In the genomic region with DNA sequence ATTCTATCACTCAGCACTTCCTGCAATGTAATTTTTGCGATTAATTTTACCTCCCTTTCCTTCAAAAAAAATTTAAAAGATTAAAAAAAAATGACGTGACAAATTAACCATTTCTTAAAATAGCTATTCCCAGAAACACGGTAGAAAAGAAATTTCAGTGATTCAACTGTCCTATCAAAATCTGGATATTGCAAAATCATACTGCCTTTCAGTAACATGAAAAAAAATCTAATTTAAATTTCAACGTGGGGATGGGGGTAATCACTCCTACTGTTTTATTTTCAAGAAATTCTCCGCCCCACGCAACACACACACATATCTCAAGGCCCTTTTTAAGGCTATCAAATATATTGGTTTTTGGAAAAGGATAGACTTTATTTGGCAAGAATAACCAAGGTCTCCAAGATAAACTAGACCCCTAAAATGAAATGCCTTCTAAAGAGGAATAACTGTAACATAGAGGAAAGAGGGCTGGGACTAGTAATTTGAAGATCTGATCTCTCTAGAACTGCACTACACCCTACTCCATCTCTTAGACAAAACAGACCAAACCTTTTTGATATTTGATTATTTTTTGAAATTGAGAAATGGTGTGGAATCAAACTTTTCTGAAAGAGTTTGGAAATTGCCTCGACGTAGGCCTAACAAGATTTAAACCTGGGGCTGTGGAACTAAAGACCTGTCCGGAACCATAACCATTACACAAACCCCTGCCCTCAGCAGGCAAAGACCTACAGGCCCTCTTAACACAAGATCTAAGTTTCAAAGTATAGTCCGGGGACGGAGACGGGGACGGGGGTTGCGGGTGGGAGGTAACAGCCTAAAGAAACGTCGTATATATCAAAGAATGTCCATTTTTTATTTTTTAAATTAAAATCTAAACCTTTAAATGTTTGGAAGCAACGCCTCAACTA, we compare ENCODE assay signal across 8 cellular contexts. TPM values are rescaled to one million over a fixed set of nuclear protein-coding genes. Genes with fewer than 3 reads are reported as not detected.
DNase-seq lines count a peak whose midpoint lies in the region; ATAC-seq and TF ChIP-seq lines count a peak whose summit lies in the region.

No MANE protein-coding gene starts in this region.

- H3K27me3 ChIP-seq in lower lobe of right lung (ENCODE audit: low read depth) = no peaks in the 10 kb centered on the region
- H3K27me3 ChIP-seq in transverse colon = no peaks in the 10 kb centered on the region

- H3K9me3 ChIP-seq in lower lobe of right lung (no peaks in the 10 kb centered on the region), transverse colon (no peaks in the 10 kb centered on the region)

- peak overlapping the region; percentile 87 for H3K4me3 ChIP-seq in NB4 (ENCODE audit: low read depth, low read length)
- H3K4me3 ChIP-seq in lower lobe of right lung = peak overlapping the region; percentile 90
- peak overlapping the region; percentile 76 to 99 (median 94) for H3K4me3 ChIP-seq in transverse colon

- peak; percentile 4 for TF ChIP-seq POLR2A in NB4 (IDR thresholded peaks at IDR 0.05; ENCODE audit: extremely low read depth, insufficient read length)
- TF ChIP-seq POLR2A in transverse colon (IDR thresholded peaks at IDR 0.05) = no peak

- TF ChIP-seq CTCF in NB4 (IDR thresholded peaks at IDR 0.05; ENCODE audit: low read depth, low read length) = no peak
- TF ChIP-seq CTCF in lower lobe of right lung (IDR thresholded peaks at IDR 0.05) = no peak
- TF ChIP-seq CTCF in transverse colon (IDR thresholded peaks at IDR 0.05) = no peak

- intact Hi-C loops in lower lobe of right lung (cut with DNase I) = no loop called here
- intact Hi-C loops in transverse colon (cut with DNase I; ENCODE audit: low total_unique reads) = no loop called here

- H3K27ac ChIP-seq in lower lobe of right lung (peak overlapping the region; percentile 93), transverse colon (peak overlapping the region; percentile 96 to 99 (median 97))

- WGBS in transverse colon (ENCODE audit: low coverage in 1 of 2), 2 donors = 10% methylated on average over 17 of the region's 17 CpGs

- in situ Hi-C loops in transverse colon (cut with MboI; ENCODE audit: low pct_ligation_motif_present in 1 of 4, low pct_unique_long_range_greater_than_20kb in 1 of 4, low sequenced_read_pairs in 3 of 4) = no loop called here

- peaks cover 4% of the 10 kb centered on the region for H3K36me3 ChIP-seq in lower lobe of right lung
- H3K36me3 ChIP-seq in transverse colon = no peaks in the 10 kb centered on the region

- peaks cover 20% of the 10 kb centered on the region for H3K4me1 ChIP-seq in lower lobe of right lung
- H3K4me1 ChIP-seq in transverse colon = peaks cover 0 to 25% (median 23%) of the 10 kb centered on the region in 4 donors

- DNase-seq in GM03348 (ENCODE audit: low spot score) (peak; percentile 12), NB4 (ENCODE audit: low read depth) (no peak), cerebellar cortex (ENCODE audit: low spot score) (peak; percentile 43), lower lobe of right lung (no peak), transverse colon (peak; percentile 17), MV-4-11 (lab: John Stamatoyannopoulos, UW) (no peak), NCI-H1436 (lab: John Stamatoyannopoulos, UW) (no peak)

- no peak for TF ChIP-seq EP300 in transverse colon (IDR thresholded peaks at IDR 0.05; ENCODE audit: low read depth)

- ATAC-seq in lower lobe of right lung = no peak
- no peak for ATAC-seq in GM18868 (IDR thresholded peaks at IDR 0.05; ENCODE audit: unreplicated experiment)

RNA-seq across cellular contexts. Expression of a gene that starts 0.9 kb away (rescaled TPM):
- total RNA-seq in lower lobe of right lung (52.7 TPM), transverse colon (10 to 100 TPM; 47.9 to 64.6 (median 53.9) TPM)

RNA-seq across cellular contexts. Expression of a gene that starts 11.5 kb away (rescaled TPM):
- total RNA-seq in lower lobe of right lung = not detected
- not detected for total RNA-seq in transverse colon

RNA-seq across cellular contexts. Expression of a gene that starts 50.7 kb away (rescaled TPM):
- total RNA-seq in lower lobe of right lung = 47.5 TPM
- 10 to 100 TPM; 19.5 to 59.7 (median 39.2) TPM for total RNA-seq in transverse colon

Comparison
In these comparisons a context has a peak if more than half of its experiments do, and no peak if none do; other contexts are left out.
1. DNase-seq: peak in GM03348 (single experiment), cerebellar cortex (single experiment) and transverse colon (single experiment); none in NB4 (single experiment), lower lobe of right lung (single experiment), MV-4-11 (single experiment) and NCI-H1436 (single experiment).
2. Peak in every context shown above with its lines, with median percentiles within 50 percentile points of each other: H3K4me3 ChIP-seq.